1 cellular context compared by ENCODE assay signal in the genomic region with DNA sequence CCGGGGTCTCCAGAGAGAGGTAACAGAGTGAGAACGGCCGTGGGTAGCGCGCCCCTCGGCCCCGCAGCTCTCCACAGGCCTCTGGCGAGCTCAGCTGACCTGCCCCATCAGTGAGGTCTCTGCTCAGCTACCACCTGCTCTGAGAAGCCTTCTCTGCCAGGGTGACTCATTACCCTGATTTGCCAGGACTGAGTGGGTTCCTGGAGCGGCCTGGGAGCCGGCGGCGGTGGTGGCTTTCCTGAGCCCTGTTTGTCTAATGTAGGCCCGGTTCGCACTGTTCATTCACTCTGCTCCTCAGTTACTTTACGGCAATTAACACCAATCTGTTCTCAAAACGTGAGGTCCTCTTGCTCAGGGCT.
TF ChIP-seq lines count a peak whose summit lies in the region.

No MANE protein-coding gene starts in this region.

TF ChIP-seq in GM23338, 12 proteins besides CTCF, POLR2A, EP300 and RAD21 (continued from another document):
- no peak for TF ChIP-seq EZH2 (IDR thresholded peaks at IDR 0.05; ENCODE audit: low read depth, unreplicated experiment)
